Comparison of ENCODE assay signal across 8 cellular contexts in the genomic region with DNA sequence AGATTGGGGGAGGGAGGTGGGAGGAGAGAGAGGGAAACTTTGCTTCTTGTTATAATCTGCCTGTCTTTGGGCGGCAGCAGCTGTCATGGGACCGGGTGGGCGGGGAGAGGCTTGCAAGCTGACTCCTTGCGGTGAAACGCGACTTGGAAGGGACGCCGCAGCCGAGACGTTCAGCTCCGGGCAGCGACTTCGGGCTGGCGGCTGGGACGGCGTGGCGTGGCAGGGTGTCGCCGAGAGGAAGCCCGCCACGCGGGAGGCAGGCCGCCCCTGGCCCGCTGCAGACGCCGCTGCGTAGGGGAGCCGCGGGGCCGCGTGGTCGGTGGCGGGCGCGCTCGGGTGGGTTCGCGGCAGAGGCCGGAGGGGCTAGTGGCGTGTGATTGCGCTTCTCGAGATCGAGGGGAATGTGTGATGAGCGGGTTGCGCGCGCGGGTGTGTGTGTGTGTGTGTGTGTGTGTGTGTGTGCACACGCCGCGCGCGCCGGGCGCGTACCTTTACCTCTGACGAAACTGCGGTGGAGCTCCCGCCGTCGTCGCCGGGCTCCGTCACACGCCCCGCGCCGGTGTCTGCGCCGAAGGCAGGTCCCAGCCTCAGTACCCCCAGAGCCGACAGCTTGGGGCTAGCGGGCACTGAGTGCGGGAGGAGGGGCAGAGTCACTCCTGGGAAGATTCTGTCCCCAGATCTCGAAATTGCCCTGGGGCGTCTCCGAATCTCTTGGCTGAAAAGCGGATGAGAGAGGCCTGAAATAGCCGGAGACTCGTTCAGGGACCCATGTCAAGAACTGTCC. TPM values are rescaled to one million over a fixed set of nuclear protein-coding genes. Genes with fewer than 3 reads are reported as not detected.
A peak's percentile ranks its signal among the peaks of the same experiment; 100 is the strongest.
DNase-seq lines count a peak whose midpoint lies in the region; TF ChIP-seq lines count a peak whose summit lies in the region.

No MANE protein-coding gene starts in this region.

- DNase-seq in GM10266 (ENCODE audit: extremely low spot score): peak; percentile 93
- DNase-seq in HFFc6: peak; percentile 50
- peak; percentile 6 for DNase-seq in NCI-H1048 (lab: John Stamatoyannopoulos, UW)
- DNase-seq in activated CD4-positive, alpha-beta T cell treated with anti-CD3 and anti-CD28 coated beads for 1 hour: peak; percentile 57
- DNase-seq in choroid plexus epithelial cell (ENCODE audit: low read depth): peak; percentile 89
- peak; percentile 57 to 77 (median 70) for DNase-seq in stimulated activated CD4-positive, alpha-beta T cell treated with anti-CD3 and anti-CD28 coated beads, Interleukin-1b, Interleukin-23, amount 100 ng/mL, for 24 hours (ENCODE audit: low read depth in 4 of 4, low spot score in 1 of 4)
- DNase-seq in SHP77 treated with DMSO at 0.1 percent for 48 hours (lab: John Stamatoyannopoulos, UW): no peak

- H3K4me1 Mint-ChIP-seq in HFFc6 (ENCODE audit: low read depth): no peaks in the 10 kb centered on the region

- H3K9me3 Mint-ChIP-seq in HFFc6: no peaks in the 10 kb centered on the region

- H3K4me3 Mint-ChIP-seq in HFFc6: peak overlapping the region; percentile 82

- peaks cover 28% of the 10 kb centered on the region for H3K27me3 Mint-ChIP-seq in HFFc6 (ENCODE audit: insufficient read depth)

- no peak overlapping the region for H3K27ac Mint-ChIP-seq in HFFc6

- peak overlapping the region; percentile 83 for H3K4me3 ChIP-seq in choroid plexus epithelial cell (ENCODE audit: low read depth, low read length)

- H3K27ac ChIP-seq in layer of hippocampus (ENCODE audit: low read depth, low read length): peak overlapping the region; percentile 73

- no peaks in the 10 kb centered on the region for H3K27me3 ChIP-seq in layer of hippocampus (ENCODE audit: control insufficient read depth, insufficient read depth, low read length)

- H3K36me3 Mint-ChIP-seq in HFFc6 (ENCODE audit: low read depth): no peaks in the 10 kb centered on the region

- TF ChIP-seq CTCF in GM10266 (IDR thresholded peaks at IDR 0.05; ENCODE audit: control insufficient read depth, insufficient read depth, low read depth, missing control alignments) (no peak), HFFc6 (IDR thresholded peaks at IDR 0.05) (no peak), choroid plexus epithelial cell (conservative IDR thresholded peaks at IDR 0.05; ENCODE audit: low read depth, low read length) (no peak)

RNA-seq across cellular contexts. Expression of a gene that starts 1.7 kb away (rescaled TPM):
- total RNA-seq in HFFc6 (2021; fragmentation: NEBNext Ultra II Directional; extraction: Animal tissue kit (Norgen Biotek cat#: 25700)): under 1 TPM; 0.05 to 0.28 (median 0.09) TPM
